Comparison of ENCODE assay signal across 17 cellular contexts in the genomic region with DNA sequence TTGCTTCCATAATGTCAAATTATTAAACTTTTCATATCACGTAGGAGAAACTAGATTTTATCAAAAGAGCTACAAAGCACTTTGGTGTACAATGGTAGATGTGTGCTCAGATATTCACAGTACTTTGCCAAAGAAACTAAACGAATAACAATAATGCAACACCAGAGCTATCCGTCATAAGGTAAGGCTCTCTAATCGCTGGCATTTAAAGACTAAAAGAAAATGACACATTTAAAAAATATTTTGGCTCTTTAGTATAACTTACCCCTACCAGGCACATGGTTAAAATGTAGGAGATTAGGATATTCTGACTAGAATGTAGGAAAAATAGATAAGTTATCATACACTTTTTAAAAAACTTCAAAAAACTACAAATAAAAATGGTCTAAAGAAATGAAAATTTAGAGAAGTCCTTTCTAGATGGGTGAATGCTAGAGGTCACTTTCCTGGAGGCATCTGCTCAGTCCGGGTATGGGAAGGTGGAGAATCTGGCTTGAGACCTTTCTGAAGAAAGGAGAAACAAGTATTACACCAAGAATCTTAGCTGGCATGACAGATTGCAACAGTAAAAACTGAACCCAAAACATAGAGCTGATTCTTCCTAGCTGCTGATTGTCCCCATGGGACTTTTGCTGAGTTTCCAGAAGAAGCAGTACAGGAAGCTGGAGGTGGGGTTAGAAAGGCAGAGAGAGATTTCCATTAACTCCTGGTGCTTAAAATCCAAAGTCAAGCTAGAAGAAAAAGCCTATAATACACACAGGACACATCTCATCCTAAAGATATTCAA.
DNase-seq lines count a peak whose midpoint lies in the region; ATAC-seq and TF ChIP-seq lines count a peak whose summit lies in the region.
"Had no signal": no experiment of that assay in that cellular context is flagged by ENCODE, and none has a peak within 500 bp of the region (broad histone marks: within the 10 kb centered on the region; RNA-seq: fewer than 3 reads in every experiment).

No MANE protein-coding gene starts in this region.

- ATAC-seq in left ventricle myocardium superior = peak; percentile 69
- no peak for ATAC-seq in HG02973 (IDR thresholded peaks at IDR 0.05; ENCODE audit: unreplicated experiment)
- no peak for ATAC-seq in HG02610 (IDR thresholded peaks at IDR 0.05; ENCODE audit: unreplicated experiment)
- ATAC-seq: activated T-helper 17 cell treated with anti-CD3 and anti-CD28 coated beads, Interleukin-2, amount 50 U/mL, for 72 hours; stimulated activated naive CD8-positive, alpha-beta T cell treated with anti-CD3 and anti-CD28 coated beads, Interleukin-15, amount 100 ng/mL, for 72 hours had no signal

- TF ChIP-seq CTCF in astrocyte of the spinal cord (IDR thresholded peaks at IDR 0.05; ENCODE audit: low read depth, low read length) = no peak

- DNase-seq in AG08395 (ENCODE audit: low spot score) (peak; percentile 4), GM04504 (ENCODE audit: low read depth) (peak; percentile 20), astrocyte of the spinal cord (ENCODE audit: low read depth, low spot score) (peak; percentile 20), left ventricle myocardium superior (no peak), SKM-1 (lab: John Stamatoyannopoulos, UW; ENCODE audit: unreplicated experiment) (no peak)
- no peak for DNase-seq in central memory CD4-positive, alpha-beta T cell
- DNase-seq: activated CD4-positive, alpha-beta memory T cell treated with anti-CD3 and anti-CD28 coated beads for 36 hours; amniotic stem cell; Kasumi-1; NCI-H524; stimulated activated CD4-positive, alpha-beta T cell treated with anti-CD3 and anti-CD28 coated beads, Interleukin-15, amount 100 ng/mL, for 24 hours; stimulated activated naive CD8-positive, alpha-beta T cell treated with anti-CD3 and anti-CD28 coated beads, Interleukin-15, amount 100 ng/mL, for 72 hours; SW 1271 had no signal

- intact Hi-C loops in left ventricle myocardium superior (cut with micrococcal nuclease) = no loop called here

- in situ Hi-C loops in astrocyte of the spinal cord (cut with HindIII; ENCODE audit: low sequenced_read_pairs) = no loop called here

- no peak overlapping the region for H3K4me3 ChIP-seq in astrocyte of the spinal cord (ENCODE audit: low read depth, low read length)
- H3K4me3 ChIP-seq: prostate gland had no signal

Comparison
In these comparisons a context has a peak if more than half of its experiments do, and no peak if none do; other contexts are left out.
1. DNase-seq: peak in AG08395 (single experiment), GM04504 (single experiment) and astrocyte of the spinal cord (single experiment); none in left ventricle myocardium superior (single experiment), SKM-1 (single experiment) and central memory CD4-positive, alpha-beta T cell (single experiment).